In genomic region chr10:118594392-118595063, GRCh38 we compare ENCODE assay signal across 9 cellular contexts. TPM values are rescaled to one million over a fixed set of nuclear protein-coding genes. Genes with fewer than 3 reads are reported as not detected.
DNase-seq lines count a peak whose midpoint lies in the region; ATAC-seq and TF ChIP-seq lines count a peak whose summit lies in the region.
"Had no signal": no experiment of that assay in that cellular context is flagged by ENCODE, and none has a peak within 500 bp of the region (broad histone marks: within the 10 kb centered on the region; RNA-seq: fewer than 3 reads in every experiment).

No MANE protein-coding gene starts in this region.

- H3K27me3 ChIP-seq in CD4-positive, CD25-positive, alpha-beta regulatory T cell (ENCODE audit: control insufficient read depth, insufficient read depth, low read length) = peaks cover 25% of the 10 kb centered on the region
- H3K27me3 ChIP-seq in right lobe of liver (peaks cover 0 to 22% of the 10 kb centered on the region in 2 donors), thyroid gland (peaks cover 24% of the 10 kb centered on the region)

- intact Hi-C loops in right lobe of liver (cut with DNase I) = loop anchor here in 1 of 2 donors (10.0 kb wide), 1 partner anchor 200 kb away; no protein-coding TSS in a partner anchor
- intact Hi-C loops in thyroid gland (cut with DNase I) = no loop called here

- no peaks in the 10 kb centered on the region for H3K9me3 ChIP-seq in CD4-positive, CD25-positive, alpha-beta regulatory T cell (ENCODE audit: control insufficient read depth in 2 of 2, low read length in 2 of 2)
- H3K9me3 ChIP-seq in right lobe of liver = no peaks in the 10 kb centered on the region
- no peaks in the 10 kb centered on the region for H3K9me3 ChIP-seq in thyroid gland
- H3K9me3 ChIP-seq: thoracic aorta had no signal

- peaks cover 0 to 4% (median 0%) of the 10 kb centered on the region in 7 donors for H3K9me3 Mint-ChIP-seq in CD4-positive, CD25-positive, alpha-beta regulatory T cell

- peaks cover 0 to 30% (median 4%) of the 10 kb centered on the region in 4 donors for H3K4me1 Mint-ChIP-seq in CD4-positive, CD25-positive, alpha-beta regulatory T cell

- DNase-seq in CD4-positive, CD25-positive, alpha-beta regulatory T cell = peak; percentile 7 to 54 (median 23)
- DNase-seq in cerebellum (ENCODE audit: low spot score) (peak; percentile 24), right lobe of liver (peak in 2 of 3 donors; percentile 26 to 62), thyroid gland (peak; percentile 58 to 61), SHP77 treated with DMSO at 0.1 percent for 48 hours (lab: John Stamatoyannopoulos, UW) (no peak), amniotic stem cell (lab: John Stamatoyannopoulos, UW) (no peak), NCI-H187 (lab: John Stamatoyannopoulos, UW) (no peak)

- H3K4me3 Mint-ChIP-seq in CD4-positive, CD25-positive, alpha-beta regulatory T cell = no peak overlapping the region

- no peak overlapping the region for H3K27ac Mint-ChIP-seq in CD4-positive, CD25-positive, alpha-beta regulatory T cell

- H3K27me3 Mint-ChIP-seq in CD4-positive, CD25-positive, alpha-beta regulatory T cell = peaks cover 60% of the 10 kb centered on the region

- H3K27ac ChIP-seq in CD4-positive, CD25-positive, alpha-beta regulatory T cell (ENCODE audit: insufficient read depth, low read length, poor library complexity, severe bottlenecking) = no peak overlapping the region
- no peak overlapping the region for H3K27ac ChIP-seq in right lobe of liver
- H3K27ac ChIP-seq in thyroid gland = no peak overlapping the region
- H3K27ac ChIP-seq: thoracic aorta had no signal

- peaks cover 16% of the 10 kb centered on the region for H3K4me1 ChIP-seq in CD4-positive, CD25-positive, alpha-beta regulatory T cell (ENCODE audit: control insufficient read depth, insufficient read depth, low read length, poor library complexity, severe bottlenecking)
- H3K4me1 ChIP-seq in right lobe of liver = no peaks in the 10 kb centered on the region
- H3K4me1 ChIP-seq in thyroid gland = peaks cover 0 to 10% of the 10 kb centered on the region in 2 donors

- H3K4me3 ChIP-seq in CD4-positive, CD25-positive, alpha-beta regulatory T cell (ENCODE audit: low read depth, low read length) = no peak overlapping the region
- H3K4me3 ChIP-seq in right lobe of liver = no peak overlapping the region
- no peak overlapping the region for H3K4me3 ChIP-seq in thyroid gland (replicated peaks in 1 of 3)
- H3K4me3 ChIP-seq: thoracic aorta had no signal

- no peaks in the 10 kb centered on the region for H3K36me3 Mint-ChIP-seq in CD4-positive, CD25-positive, alpha-beta regulatory T cell

- ATAC-seq in CD4-positive, CD25-positive, alpha-beta regulatory T cell (ENCODE audit: low read depth in 2 of 2) = peak in 1 of 2 donors; percentile 28
- ATAC-seq in SK-N-SH treated with all-trans-retinoic acid at 6 μM for 48 hours (peak; percentile 45; the same call in 2 of the 3 replicates), right lobe of liver (peak; percentile 49 to 72 (median 63))

- TF ChIP-seq POLR2A in right lobe of liver (IDR thresholded peaks at IDR 0.05) (no peak), thyroid gland (IDR thresholded peaks at IDR 0.05) (no peak)

- WGBS in right lobe of liver (ENCODE audit: insufficient coverage, low coverage, low lambda C conversion rate, missing lambda C conversion rate) = 10% methylated on average over 13 of the region's 70 CpGs
- WGBS in thyroid gland, 2 donors = 0 to 24% methylated on average over 2 to 26 of the region's 70 CpGs

- no peaks in the 10 kb centered on the region for H3K36me3 ChIP-seq in CD4-positive, CD25-positive, alpha-beta regulatory T cell (ENCODE audit: control insufficient read depth, insufficient read depth, low read length)
- H3K36me3 ChIP-seq in right lobe of liver = no peaks in the 10 kb centered on the region
- no peaks in the 10 kb centered on the region for H3K36me3 ChIP-seq in thyroid gland
- H3K36me3 ChIP-seq: thoracic aorta had no signal

- peak in 3 of 4 donors; percentile 19 to 35 (median 30) for TF ChIP-seq CTCF in right lobe of liver (IDR thresholded peaks at IDR 0.05)
- peak in 2 of 6 experiments; percentile 30 to 34 for TF ChIP-seq CTCF in thyroid gland (IDR thresholded peaks at IDR 0.05)

TF ChIP-seq in SK-N-SH treated with all-trans-retinoic acid at 6 μM for 48 hours, 23 proteins besides CTCF, POLR2A, EP300 and RAD21:
- TF ChIP-seq ISL1 (CRISPR knock-in tag; IDR thresholded peaks at IDR 0.05) (no peak), POU6F1 (CRISPR knock-in tag; IDR thresholded peaks at IDR 0.05; ENCODE audit: borderline replicate concordance, low read depth) (no peak), ZNF565 (CRISPR knock-in tag; conservative IDR thresholded peaks at IDR 0.05; ENCODE audit: low read depth) (no peak), PATZ1 (CRISPR knock-in tag; IDR thresholded peaks at IDR 0.05; ENCODE audit: borderline replicate concordance) (no peak), PPARA (CRISPR knock-in tag; IDR thresholded peaks at IDR 0.05; ENCODE audit: borderline replicate concordance) (no peak), OSR1 (CRISPR knock-in tag; IDR thresholded peaks at IDR 0.05) (no peak), ARNTL (CRISPR knock-in tag; IDR thresholded peaks at IDR 0.05; ENCODE audit: borderline replicate concordance, low read depth) (no peak), GLIS3 (CRISPR knock-in tag; IDR thresholded peaks at IDR 0.05) (no peak), ZFP3 (CRISPR knock-in tag; IDR thresholded peaks at IDR 0.05) (no peak), CREB5 (CRISPR knock-in tag; IDR thresholded peaks at IDR 0.05; ENCODE audit: low read depth) (no peak), TSHZ2 (CRISPR knock-in tag; IDR thresholded peaks at IDR 0.05) (no peak), SNAI2 (CRISPR knock-in tag; IDR thresholded peaks at IDR 0.05) (no peak)

RNA-seq across cellular contexts. Expression of gene PRLHR, which starts 0.9 kb away (rescaled TPM):
- total RNA-seq in CD4-positive, CD25-positive, alpha-beta regulatory T cell = not detected
- polyA plus RNA-seq in CD4-positive, CD25-positive, alpha-beta regulatory T cell = not detected
- total RNA-seq in cerebellum (0.36 TPM), right lobe of liver (not detected), thyroid gland (not detected)
- total RNA-seq: thoracic aorta had no signal

Comparison
In these comparisons a context has a peak if more than half of its experiments do, and no peak if none do; other contexts are left out.
1. DNase-seq: peak in CD4-positive, CD25-positive, alpha-beta regulatory T cell (3 of 3), cerebellum (single experiment), right lobe of liver (2 of 3) and thyroid gland (2 of 2); none in SHP77 treated with DMSO at 0.1 percent for 48 hours (single experiment), amniotic stem cell (single experiment) and NCI-H187 (0 of 2).